ENCODE assay signal across 1 cellular context in the genomic region with DNA sequence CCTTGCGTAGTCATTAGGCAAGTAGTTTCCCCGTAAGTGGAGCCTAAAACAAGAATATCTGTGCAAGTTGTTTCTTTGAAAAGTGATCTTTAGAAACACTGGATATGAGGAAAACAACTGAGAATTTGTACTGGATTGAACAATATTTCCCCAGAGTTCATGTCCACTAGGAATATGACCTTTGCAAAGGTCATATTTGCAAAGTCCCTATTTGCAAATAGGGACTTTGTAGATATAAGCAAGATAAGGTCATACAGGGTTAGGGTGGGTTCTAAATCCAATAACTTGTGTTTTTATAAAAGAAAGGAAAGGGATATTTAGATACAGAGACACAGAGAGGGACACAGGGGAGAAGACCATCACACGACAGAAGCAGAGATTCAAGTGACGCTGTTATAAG.
A peak's percentile ranks its signal among the peaks of the same experiment; 100 is the strongest.
TF ChIP-seq lines count a peak whose summit lies in the region.

No MANE protein-coding gene starts in this region.

TF ChIP-seq in liver, 16 proteins besides CTCF, POLR2A, EP300 and RAD21 (continued from another document):
- peak; percentile 24 for TF ChIP-seq ZBTB33 (IDR thresholded peaks at IDR 0.05)
- no peak for TF ChIP-seq MAX (IDR thresholded peaks at IDR 0.05)
- TF ChIP-seq, protein P1, sequence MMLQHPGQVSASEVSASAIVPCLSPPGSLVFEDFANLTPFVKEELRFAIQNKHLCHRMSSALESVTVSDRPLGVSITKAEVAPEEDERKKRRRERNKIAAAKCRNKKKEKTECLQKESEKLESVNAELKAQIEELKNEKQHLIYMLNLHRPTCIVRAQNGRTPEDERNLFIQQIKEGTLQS (IDR thresholded peaks at IDR 0.05) = no peak
- no peak for TF ChIP-seq REST (IDR thresholded peaks at IDR 0.05)
- peak in 1 of 2 donors; percentile 41 for TF ChIP-seq JUND (IDR thresholded peaks at IDR 0.05)
- TF ChIP-seq HNF4G (IDR thresholded peaks at IDR 0.05) = no peak
TF ChIP-seq in liver: peak in this region for 7.
